In the genomic region with DNA sequence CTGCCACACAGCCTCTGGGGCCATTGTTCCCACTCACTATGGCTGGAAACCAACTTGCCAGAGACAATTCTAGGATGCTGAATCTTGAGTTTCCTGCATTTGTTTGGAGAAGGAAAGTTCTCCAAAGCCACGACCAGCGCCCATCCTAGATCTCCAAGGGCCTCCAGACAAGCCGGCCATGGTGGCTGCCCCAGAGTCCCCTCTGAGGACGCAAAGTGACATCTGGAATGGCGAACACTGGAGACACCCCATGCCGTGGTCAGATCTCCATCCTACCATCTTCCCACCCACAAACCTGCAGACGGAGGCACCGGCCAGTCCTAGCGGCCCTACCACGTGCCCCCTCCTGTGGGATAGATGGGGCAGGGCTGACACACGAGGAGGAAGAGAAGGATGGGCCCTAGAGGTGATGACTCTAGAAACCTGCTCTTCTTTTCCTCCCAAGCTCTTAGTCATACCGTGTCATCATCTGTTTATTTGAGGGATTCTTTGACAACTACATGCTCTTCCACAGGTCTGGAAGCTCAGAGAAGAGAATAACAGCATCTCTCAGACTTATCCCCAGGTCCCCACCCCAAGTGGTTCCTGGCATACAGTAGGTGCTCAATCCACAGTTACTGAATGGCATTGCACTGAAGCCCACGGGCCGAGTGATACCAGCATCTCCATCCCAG, we compare ENCODE assay signal across 19 cellular contexts.
DNase-seq lines count a peak whose midpoint lies in the region; ATAC-seq, FAIRE-seq and TF ChIP-seq lines count a peak whose summit lies in the region.
"Had no signal": no experiment of that assay in that cellular context is flagged by ENCODE, and none has a peak within 500 bp of the region (broad histone marks: within the 10 kb centered on the region; RNA-seq: fewer than 3 reads in every experiment).

No MANE protein-coding gene starts in this region.

- H3K4me3 ChIP-seq in bronchial epithelial cell (ENCODE audit: low read depth, low read length): no peak overlapping the region
- no peak overlapping the region for H3K4me3 ChIP-seq in muscle layer of colon (ENCODE audit: low read depth in 1 of 2, low read length in 2 of 2)
- H3K4me3 ChIP-seq in tibial artery: no peak overlapping the region
- H3K4me3 ChIP-seq: Peyer's patch had no signal

- no peak overlapping the region for H3K4me3 Mint-ChIP-seq in activated CD4-positive, alpha-beta T cell treated with anti-CD3 and anti-CD28 coated beads, Interleukin-2, amount 10 ng/mL, durations not matched to agents 7 days and 5 days
- no peak overlapping the region for H3K4me3 Mint-ChIP-seq in activated CD4-positive, alpha-beta T cell treated with anti-CD3 and anti-CD28 coated beads for 36 hours
- H3K4me3 Mint-ChIP-seq: CD8-positive, alpha-beta T cell had no signal

- no peaks in the 10 kb centered on the region for H3K36me3 Mint-ChIP-seq in activated CD4-positive, alpha-beta T cell treated with anti-CD3 and anti-CD28 coated beads, Interleukin-2, amount 10 ng/mL, durations not matched to agents 7 days and 5 days (ENCODE audit: low read depth)
- H3K36me3 Mint-ChIP-seq in activated CD4-positive, alpha-beta T cell treated with anti-CD3 and anti-CD28 coated beads for 36 hours (ENCODE audit: low read depth): no peaks in the 10 kb centered on the region
- H3K36me3 Mint-ChIP-seq: CD8-positive, alpha-beta T cell had no signal

- no peaks in the 10 kb centered on the region for H3K27me3 Mint-ChIP-seq in activated CD4-positive, alpha-beta T cell treated with anti-CD3 and anti-CD28 coated beads, Interleukin-2, amount 10 ng/mL, durations not matched to agents 7 days and 5 days
- no peaks in the 10 kb centered on the region for H3K27me3 Mint-ChIP-seq in activated CD4-positive, alpha-beta T cell treated with anti-CD3 and anti-CD28 coated beads for 36 hours

- H3K27ac ChIP-seq in muscle layer of colon (ENCODE audit: low read depth, low read length): peak overlapping the region; percentile 54
- H3K27ac ChIP-seq in tibial artery: peak overlapping the region; percentile 55 to 74
- H3K27ac ChIP-seq: 22Rv1, KMS-11 had no signal

- H3K27ac Mint-ChIP-seq in activated CD4-positive, alpha-beta T cell treated with anti-CD3 and anti-CD28 coated beads, Interleukin-2, amount 10 ng/mL, durations not matched to agents 7 days and 5 days: peak overlapping the region; percentile 6
- H3K27ac Mint-ChIP-seq in activated CD4-positive, alpha-beta T cell treated with anti-CD3 and anti-CD28 coated beads for 36 hours: no peak overlapping the region
- H3K27ac Mint-ChIP-seq: CD8-positive, alpha-beta T cell had no signal

- no peak for FAIRE-seq in bronchial epithelial cell (lab: Jason Lieb, UNC)
- FAIRE-seq: H54 had no signal

- POLR2A ChIA-PET in activated CD4-positive, alpha-beta T cell treated with anti-CD3 and anti-CD28 coated beads, Interleukin-2, amount 10 ng/mL, durations not matched to agents 7 days and 5 days (lab: Charles Lee): no interaction called here
- POLR2A ChIA-PET in activated CD4-positive, alpha-beta T cell treated with anti-CD3 and anti-CD28 coated beads for 36 hours (lab: Charles Lee): no interaction called here

- no peaks in the 10 kb centered on the region for H3K4me1 Mint-ChIP-seq in activated CD4-positive, alpha-beta T cell treated with anti-CD3 and anti-CD28 coated beads, Interleukin-2, amount 10 ng/mL, durations not matched to agents 7 days and 5 days
- H3K4me1 Mint-ChIP-seq in activated CD4-positive, alpha-beta T cell treated with anti-CD3 and anti-CD28 coated beads for 36 hours: no peaks in the 10 kb centered on the region

- H3K9me3 ChIP-seq in muscle layer of colon (ENCODE audit: low read length) (no peaks in the 10 kb centered on the region), tibial artery (no peaks in the 10 kb centered on the region)
- H3K9me3 ChIP-seq: Peyer's patch had no signal

- no peak overlapping the region for H3K9ac ChIP-seq in muscle layer of colon (ENCODE audit: low read length)
- H3K9ac ChIP-seq: KMS-11 had no signal

- ATAC-seq in activated CD4-positive, alpha-beta T cell treated with anti-CD3 and anti-CD28 coated beads for 36 hours: no peak
- no peak for ATAC-seq in HG02798 (IDR thresholded peaks at IDR 0.05; ENCODE audit: poor library complexity, unreplicated experiment)
- ATAC-seq: CD8-positive, alpha-beta T cell had no signal

- CTCF ChIA-PET in activated CD4-positive, alpha-beta T cell treated with anti-CD3 and anti-CD28 coated beads, Interleukin-2, amount 10 ng/mL, durations not matched to agents 7 days and 5 days (lab: Charles Lee): no interaction called here
- CTCF ChIA-PET in activated CD4-positive, alpha-beta T cell treated with anti-CD3 and anti-CD28 coated beads for 36 hours (lab: Charles Lee): no interaction called here

- H3K27me3 ChIP-seq in bronchial epithelial cell (ENCODE audit: control insufficient read depth, insufficient read depth, low read length): peaks cover 1% of the 10 kb centered on the region
- H3K27me3 ChIP-seq in muscle layer of colon (ENCODE audit: control insufficient read depth in 1 of 2, insufficient read depth in 2 of 2, low read length in 2 of 2): no peaks in the 10 kb centered on the region
- H3K27me3 ChIP-seq in tibial artery: no peaks in the 10 kb centered on the region
- H3K27me3 ChIP-seq: Peyer's patch had no signal

- no peaks in the 10 kb centered on the region for H3K36me3 ChIP-seq in bronchial epithelial cell (ENCODE audit: control insufficient read depth, insufficient read depth, low read length)
- peaks cover 82% of the 10 kb centered on the region for H3K36me3 ChIP-seq in muscle layer of colon (ENCODE audit: insufficient read depth, low read length)
- peaks cover 57 to 80% (median 64%) of the 10 kb centered on the region in 3 donors for H3K36me3 ChIP-seq in tibial artery
- H3K36me3 ChIP-seq: Peyer's patch had no signal

- intact Hi-C loops in activated CD4-positive, alpha-beta T cell treated with anti-CD3 and anti-CD28 coated beads for 36 hours (cut with DNase I, micrococcal nuclease): no loop called here
- intact Hi-C loops in tibial artery (cut with DNase I; ENCODE audit: low total_unique reads): no loop called here

- H3K4me1 ChIP-seq in muscle layer of colon (ENCODE audit: insufficient read depth, low read length) (peaks cover 82% of the 10 kb centered on the region), tibial artery (peaks cover 0 to 91% (median 36%) of the 10 kb centered on the region in 4 donors)
- H3K4me1 ChIP-seq: Peyer's patch had no signal

- no peak for DNase-seq in activated CD4-positive, alpha-beta T cell treated with anti-CD3 and anti-CD28 coated beads, Interleukin-2, amount 10 ng/mL, durations not matched to agents 7 days and 5 days
- DNase-seq in activated CD4-positive, alpha-beta T cell treated with anti-CD3 and anti-CD28 coated beads for 36 hours: no peak
- peak; percentile 7 for DNase-seq in bronchial epithelial cell (ENCODE audit: low read depth)
- DNase-seq in tibial artery: no peak
- DNase-seq in NCI-H2107 treated with DMSO at 0.1 percent for 48 hours (lab: John Stamatoyannopoulos, UW; ENCODE audit: unreplicated experiment): no peak
- no peak for DNase-seq in DMS153 treated with DMSO at 0.1 percent for 48 hours (lab: John Stamatoyannopoulos, UW; ENCODE audit: unreplicated experiment)
- DNase-seq: CD8-positive, alpha-beta T cell; MM.1S; NCI-H1105; NCI-H187; NCI-H510A; NCI-H82; Peyer's patch; SHP77 treated with DMSO at 0.1 percent for 48 hours had no signal

- no peaks in the 10 kb centered on the region for H3K9me3 Mint-ChIP-seq in activated CD4-positive, alpha-beta T cell treated with anti-CD3 and anti-CD28 coated beads, Interleukin-2, amount 10 ng/mL, durations not matched to agents 7 days and 5 days
- no peaks in the 10 kb centered on the region for H3K9me3 Mint-ChIP-seq in activated CD4-positive, alpha-beta T cell treated with anti-CD3 and anti-CD28 coated beads for 36 hours (ENCODE audit: low read depth)
- H3K9me3 Mint-ChIP-seq: CD8-positive, alpha-beta T cell had no signal

- no peak for TF ChIP-seq CTCF in bronchial epithelial cell (IDR thresholded peaks at IDR 0.05; ENCODE audit: insufficient read depth, low read length, severe bottlenecking)
- no peak for TF ChIP-seq CTCF in tibial artery (IDR thresholded peaks at IDR 0.05)
